In genomic region chr1:156001021-156001681, GRCh38 we compare ENCODE assay signal across 19 cellular contexts. TPM values are rescaled to one million over a fixed set of nuclear protein-coding genes. Genes with fewer than 3 reads are reported as not detected.
DNase-seq lines count a peak whose midpoint lies in the region; ATAC-seq and TF ChIP-seq lines count a peak whose summit lies in the region.
"Had no signal": no experiment of that assay in that cellular context is flagged by ENCODE, and none has a peak within 500 bp of the region (broad histone marks: within the 10 kb centered on the region; RNA-seq: fewer than 3 reads in every experiment).

No MANE protein-coding gene starts in this region.

- H3K27me3 Mint-ChIP-seq in nephron progenitor cell (ENCODE audit: low read depth, poor library complexity) = peaks cover 2% of the 10 kb centered on the region
- H3K27me3 Mint-ChIP-seq: activated CD4-positive, alpha-beta memory T cell treated with anti-CD3 and anti-CD28 coated beads for 36 hours; natural killer cell treated with Interleukin-12 subunit alpha and Interleukin-12 subunit beta and Interleukin-15 and Interleukin-18, amount 100 ng/mL, for 72 hours had no signal

- H3K9ac ChIP-seq in OCI-LY3 (ENCODE audit: low read length) = no peak overlapping the region
- peak overlapping the region in 1 of 2 donors; percentile 45 for H3K9ac ChIP-seq in duodenal mucosa (ENCODE audit: low read depth in 1 of 2, low read length in 2 of 2)

- H3K4me1 Mint-ChIP-seq in nephron progenitor cell = peaks cover 40% of the 10 kb centered on the region

- H3K79me2 ChIP-seq in ACC112 (ENCODE audit: control insufficient read depth, insufficient read depth, low read length, unreplicated experiment) = no peaks in the 10 kb centered on the region
- no peaks in the 10 kb centered on the region for H3K79me2 ChIP-seq in OCI-LY3 (ENCODE audit: low read length)

- no peaks in the 10 kb centered on the region for H3K27me3 ChIP-seq in ACC112 (ENCODE audit: insufficient read depth, low read length)
- H3K27me3 ChIP-seq in OCI-LY3 (ENCODE audit: low read depth, low read length) = peaks cover 13% of the 10 kb centered on the region
- no peaks in the 10 kb centered on the region for H3K27me3 ChIP-seq in duodenal mucosa (ENCODE audit: control insufficient read depth in 1 of 2, insufficient read depth in 2 of 2, low read length in 2 of 2)
- no peaks in the 10 kb centered on the region for H3K27me3 ChIP-seq in uterus
- H3K27me3 ChIP-seq: adrenal gland had no signal

- no peaks in the 10 kb centered on the region for H3K9me3 ChIP-seq in OCI-LY3 (ENCODE audit: insufficient read depth, low read length)
- H3K9me3 ChIP-seq in duodenal mucosa (ENCODE audit: control insufficient read depth in 1 of 2, low read length in 2 of 2) = no peaks in the 10 kb centered on the region
- no peaks in the 10 kb centered on the region for H3K9me3 ChIP-seq in uterus
- H3K9me3 ChIP-seq: adrenal gland, Caco-2, left ventricle myocardium inferior had no signal

- no peak for TF ChIP-seq POLR2A in uterus (IDR thresholded peaks at IDR 0.05)

- peaks cover 3% of the 10 kb centered on the region for H3K4me1 ChIP-seq in ACC112 (ENCODE audit: control insufficient read depth, insufficient read depth, low read length, unreplicated experiment)
- peaks cover 7% of the 10 kb centered on the region for H3K4me1 ChIP-seq in OCI-LY3 (ENCODE audit: low read length)
- peaks cover 24 to 27% of the 10 kb centered on the region in 2 donors for H3K4me1 ChIP-seq in duodenal mucosa (ENCODE audit: control insufficient read depth in 1 of 2, insufficient read depth in 2 of 2, low read length in 2 of 2)
- H3K4me1 ChIP-seq in uterus = no peaks in the 10 kb centered on the region

- no peaks in the 10 kb centered on the region for H3K36me3 Mint-ChIP-seq in nephron progenitor cell (ENCODE audit: low read depth)
- H3K36me3 Mint-ChIP-seq: activated CD4-positive, alpha-beta memory T cell treated with anti-CD3 and anti-CD28 coated beads for 36 hours; natural killer cell treated with Interleukin-12 subunit alpha and Interleukin-12 subunit beta and Interleukin-15 and Interleukin-18, amount 100 ng/mL, for 72 hours had no signal

- intact Hi-C loops in uterus (cut with DNase I; ENCODE audit: low total_unique reads) = no loop called here

- no peak overlapping the region for H3K4me2 ChIP-seq in OCI-LY3 (ENCODE audit: low read length)

- H2AFZ ChIP-seq in ACC112 (ENCODE audit: low read length, unreplicated experiment) (peak overlapping the region; percentile 44), OCI-LY3 (ENCODE audit: low read depth, low read length) (peak overlapping the region; percentile 12; the same call in 1 of the 2 replicates)

- H3K4me3 Mint-ChIP-seq in nephron progenitor cell = no peak overlapping the region
- H3K4me3 Mint-ChIP-seq: activated CD4-positive, alpha-beta memory T cell treated with anti-CD3 and anti-CD28 coated beads for 36 hours; activated T-cell treated with anti-CD3 and anti-CD28 coated beads, Interleukin-2, amount 50 U/mL, for 72 hours; endodermal cell; natural killer cell treated with Interleukin-12 subunit alpha and Interleukin-12 subunit beta and Interleukin-15 and Interleukin-18, amount 100 ng/mL, for 72 hours had no signal

- no peak for ATAC-seq in GM21786 (IDR thresholded peaks at IDR 0.05; ENCODE audit: unreplicated experiment)
- no peak for ATAC-seq in activated CD4-positive, CD25-positive, alpha-beta regulatory T cell treated with anti-CD3 and anti-CD28 coated beads, Interleukin-2, amount 50 U/mL, for 24 hours
- ATAC-seq: activated T-cell treated with anti-CD3 and anti-CD28 coated beads, Interleukin-2, amount 50 U/mL, for 72 hours; natural killer cell treated with Interleukin-12 subunit alpha and Interleukin-12 subunit beta and Interleukin-15 and Interleukin-18, amount 100 ng/mL, for 72 hours had no signal

- no peaks in the 10 kb centered on the region for H4K20me1 ChIP-seq in OCI-LY3 (ENCODE audit: insufficient read depth, low read length)

- H3K36me3 ChIP-seq in ACC112 (ENCODE audit: insufficient read depth, low read length) = no peaks in the 10 kb centered on the region
- no peaks in the 10 kb centered on the region for H3K36me3 ChIP-seq in OCI-LY3 (replicated peaks; ENCODE audit: low read depth, low read length)
- no peaks in the 10 kb centered on the region for H3K36me3 ChIP-seq in duodenal mucosa (ENCODE audit: control insufficient read depth in 1 of 2, insufficient read depth in 2 of 2, low read length in 2 of 2)
- no peaks in the 10 kb centered on the region for H3K36me3 ChIP-seq in uterus
- H3K36me3 ChIP-seq: adrenal gland, left ventricle myocardium inferior had no signal

- no peaks in the 10 kb centered on the region for H3K9me3 Mint-ChIP-seq in nephron progenitor cell
- H3K9me3 Mint-ChIP-seq: activated CD4-positive, alpha-beta memory T cell treated with anti-CD3 and anti-CD28 coated beads for 36 hours; activated T-cell treated with anti-CD3 and anti-CD28 coated beads, Interleukin-2, amount 50 U/mL, for 72 hours; endodermal cell; natural killer cell treated with Interleukin-12 subunit alpha and Interleukin-12 subunit beta and Interleukin-15 and Interleukin-18, amount 100 ng/mL, for 72 hours had no signal

- H3K27ac ChIP-seq in ACC112 (ENCODE audit: low read depth, low read length) (no peak overlapping the region), OCI-LY3 (ENCODE audit: low read length) (no peak overlapping the region), duodenal mucosa (ENCODE audit: low read depth, low read length) (no peak overlapping the region), uterus (no peak overlapping the region)
- H3K27ac ChIP-seq: left ventricle myocardium inferior had no signal

- peak overlapping the region; percentile 85 for H3K27ac Mint-ChIP-seq in nephron progenitor cell
- H3K27ac Mint-ChIP-seq: activated CD4-positive, alpha-beta memory T cell treated with anti-CD3 and anti-CD28 coated beads for 36 hours; activated T-cell treated with anti-CD3 and anti-CD28 coated beads, Interleukin-2, amount 50 U/mL, for 72 hours; endodermal cell had no signal

- DNase-seq in nephron progenitor cell = no peak
- no peak for DNase-seq in globus pallidus (ENCODE audit: low spot score)
- no peak for DNase-seq in uterus
- DNase-seq: activated CD4-positive, alpha-beta memory T cell treated with anti-CD3 and anti-CD28 coated beads for 36 hours; activated T-cell treated with anti-CD3 and anti-CD28 coated beads, Interleukin-2, amount 50 U/mL, for 72 hours; adrenal gland; Caco-2; endodermal cell; left ventricle myocardium inferior; NCI-H187; NCI-H510A had no signal

- H3K4me3 ChIP-seq in ACC112 (ENCODE audit: low read depth, low read length) (no peak overlapping the region), OCI-LY3 (ENCODE audit: low read length) (no peak overlapping the region), duodenal mucosa (ENCODE audit: low read depth in 1 of 2, low read length in 2 of 2) (peak overlapping the region; percentile 46 to 51), uterus (no peak overlapping the region)
- H3K4me3 ChIP-seq: adrenal gland, left ventricle myocardium inferior had no signal

- TF ChIP-seq CTCF in OCI-LY3 (IDR thresholded peaks at IDR 0.05; ENCODE audit: low read depth, low read length) (no peak), nephron progenitor cell (IDR thresholded peaks at IDR 0.05) (no peak), uterus (IDR thresholded peaks at IDR 0.05) (no peak)

RNA-seq across cellular contexts. Expression of gene SSR2, which starts 19.6 kb away (rescaled TPM):
- total RNA-seq in uterus = 100 to 1,000 TPM in 3 of 4 donors, 10 to 100 TPM in 1; 97.6 to 474 (median 227) TPM

RNA-seq across cellular contexts. Expression of gene ARHGEF2, which starts 22.8 kb away (rescaled TPM):
- total RNA-seq in uterus = 100 to 1,000 TPM in 1 of 4 donors, 10 to 100 TPM in 3; 59.4 to 178 (median 72.8) TPM

RNA-seq across cellular contexts. Expression of gene UBQLN4, which starts 52.4 kb away (rescaled TPM):
- 10 to 100 TPM in 2 of 4 donors, 1 to 10 TPM in 2; 2.6 to 47.0 (median 12.8) TPM for total RNA-seq in uterus

RNA-seq across cellular contexts. Expression of gene LAMTOR2, which starts 53.4 kb away (rescaled TPM):
- total RNA-seq in uterus = 10 to 100 TPM; 17.3 to 97.6 (median 38.1) TPM

RNA-seq across cellular contexts. Expression of gene RXFP4, which starts 59.7 kb away (rescaled TPM):
- total RNA-seq in uterus = not detected
- total RNA-seq: activated CD4-positive, alpha-beta memory T cell treated with anti-CD3 and anti-CD28 coated beads for 36 hours; activated T-cell treated with anti-CD3 and anti-CD28 coated beads, Interleukin-2, amount 50 U/mL, for 72 hours; adrenal gland; Caco-2; endodermal cell; fibroblast of villous mesenchyme; left ventricle myocardium inferior; natural killer cell treated with Interleukin-12 subunit alpha and Interleukin-12 subunit beta and Interleukin-15 and Interleukin-18, amount 100 ng/mL, for 72 hours; renal cortical epithelial cell had no signal

Comparison
In these comparisons a context has a peak if more than half of its experiments do, and no peak if none do; other contexts are left out.
1. H3K4me3 ChIP-seq: peak in duodenal mucosa (2 of 2); none in ACC112 (single experiment), OCI-LY3 (single experiment) and uterus (0 of 2).